In genomic region chr5:108739906-108740305, GRCh38 we compare ENCODE assay signal across 31 cellular contexts.
"Had no signal": no experiment of that assay in that cellular context is flagged by ENCODE, and none has a peak within 500 bp of the region (broad histone marks: within the 10 kb centered on the region; RNA-seq: fewer than 3 reads in every experiment).

No MANE protein-coding gene starts in this region.

- H3K36me3 ChIP-seq: brain microvascular endothelial cell, esophagus muscularis mucosa, gastroesophageal sphincter, heart right ventricle, WERI-Rb-1 had no signal

- DNase-seq: activated B cell treated with CpG ODN at 0.5 μM for 24 hours; activated CD4-positive, alpha-beta T cell treated with anti-CD3 and anti-CD28 coated beads for 48 hours; activated CD4-positive, alpha-beta T cell treated with anti-CD3 and anti-CD28 coated beads, Interleukin-2, amount 50 U/mL, for 1 hour; activated CD4-positive, alpha-beta T cell treated with anti-CD3 and anti-CD28 coated beads, Interleukin-2, amount 50 U/mL, for 48 hours; activated CD8-positive, alpha-beta memory T cell treated with anti-CD3 and anti-CD28 coated beads for 24 hours; activated CD8-positive, alpha-beta T cell treated with anti-CD3 and anti-CD28 coated beads for 36 hours; activated effector memory CD4-positive, alpha-beta T cell treated with Interleukin-2 at 50 U/mL for 16 hours; activated gamma-delta T cell treated with Interleukin-2 at 50 U/mL for 16 hours; activated naive CD4-positive, alpha-beta T cell treated with anti-CD3 and anti-CD28 coated beads, Interleukin-2, amount 50 U/mL, for 16 hours; activated naive CD4-positive, alpha-beta T cell treated with Interleukin-2 at 50 U/mL for 16 hours; activated T-cell treated with anti-CD3 and anti-CD28 coated beads, Interleukin-2, amount 50 U/mL, for 4 hours; amniotic stem cell; anterior cingulate cortex; brain microvascular endothelial cell; cortex of kidney; dermis blood vessel endothelial cell; effector CD4-positive, alpha-beta T cell; effector memory CD8-positive, alpha-beta T cell; erythroblast; foreskin melanocyte; heart right ventricle; T-helper 17 cell; T1000; WERI-Rb-1 had no signal

- H3K9me3 ChIP-seq: esophagus muscularis mucosa, gastroesophageal sphincter, heart right ventricle had no signal

- H3K27me3 ChIP-seq: brain microvascular endothelial cell, esophagus muscularis mucosa, gastroesophageal sphincter, heart right ventricle had no signal

- H3K4me1 ChIP-seq: esophagus muscularis mucosa, gastroesophageal sphincter, heart right ventricle had no signal

- H3K4me3 ChIP-seq: esophagus muscularis mucosa, gastroesophageal sphincter, heart right ventricle had no signal

- FAIRE-seq: astrocyte, bronchial epithelial cell, colon had no signal

- H3K27ac ChIP-seq: brain microvascular endothelial cell, esophagus muscularis mucosa, gastroesophageal sphincter, heart right ventricle, WERI-Rb-1 had no signal

- ATAC-seq: activated CD4-positive, CD25-positive, alpha-beta regulatory T cell treated with anti-CD3 and anti-CD28 coated beads, Interleukin-2, amount 50 U/mL, for 24 hours; activated CD8-positive, alpha-beta T cell treated with anti-CD3 and anti-CD28 coated beads for 36 hours; activated T-cell treated with anti-CD3 and anti-CD28 coated beads, Interleukin-2, amount 50 U/mL, for 4 hours; activated T-helper 17 cell treated with anti-CD3 and anti-CD28 coated beads, Interleukin-2, amount 50 U/mL, for 72 hours; effector memory CD8-positive, alpha-beta T cell; gastroesophageal sphincter; heart right ventricle; T-helper 17 cell had no signal
